In the genomic region with DNA sequence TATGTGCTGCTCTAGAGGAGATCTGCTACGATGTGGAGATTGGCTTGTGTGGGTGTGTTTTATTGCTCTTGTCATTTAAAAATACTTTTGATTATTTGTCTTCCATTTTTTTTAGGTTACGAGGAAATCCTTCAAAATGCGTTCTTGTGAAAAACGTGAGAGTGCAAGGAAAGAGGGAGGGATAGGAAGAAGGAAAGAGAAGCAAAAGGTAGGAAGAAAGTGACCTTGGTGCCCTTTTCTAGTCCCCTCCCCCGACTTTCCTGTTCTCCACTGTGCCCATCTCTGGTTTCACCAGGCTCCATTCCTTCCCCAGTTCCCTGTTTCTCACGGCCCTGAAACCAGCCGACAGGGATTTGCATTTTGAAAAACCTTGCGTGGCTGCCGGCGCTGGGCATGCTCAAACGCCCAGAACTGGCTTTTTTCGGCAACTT, we compare ENCODE assay signal across 8 cellular contexts. TPM values are rescaled to one million over a fixed set of nuclear protein-coding genes. Genes with fewer than 3 reads are reported as not detected.
A peak's percentile ranks its signal among the peaks of the same experiment; 100 is the strongest.
DNase-seq lines count a peak whose midpoint lies in the region; ATAC-seq, FAIRE-seq and TF ChIP-seq lines count a peak whose summit lies in the region.

No MANE protein-coding gene starts in this region.

- H3K4me2 ChIP-seq in osteoblast (ENCODE audit: insufficient read depth, low read length), result peak overlapping the region; percentile 85

- peak; percentile 40 for ATAC-seq in Panc1
- ATAC-seq in GM21723 (IDR thresholded peaks at IDR 0.05; ENCODE audit: unreplicated experiment), result no peak

- H3K27ac ChIP-seq in CD4-positive, alpha-beta memory T cell (ENCODE audit: low read depth, low read length), result no peak overlapping the region
- peak overlapping the region; percentile 49 for H3K27ac ChIP-seq in Panc1 (ENCODE audit: low read length)
- H3K27ac ChIP-seq in osteoblast (ENCODE audit: low read depth, low read length), result peak overlapping the region; percentile 44

- CTCF ChIA-PET in CD4-positive, alpha-beta memory T cell (lab: Charles Lee; ENCODE audit: partially characterized antibody), result no interaction called here
- CTCF ChIA-PET in Panc1 (lab: Charles Lee), result interaction anchor here (0.6 to 1.1 kb wide), 4 partner anchors 12 to 732 kb away, joined by 3 to 9 read pairs (median 4); no protein-coding TSS in a partner anchor

- intact Hi-C loops in CD4-positive, alpha-beta memory T cell (cut with micrococcal nuclease), result no loop called here
- intact Hi-C loops in Panc1 (cut with micrococcal nuclease; ENCODE audit: unreplicated experiment), result no loop called here

- POLR2A ChIA-PET in CD4-positive, alpha-beta memory T cell (lab: Charles Lee; ENCODE audit: partially characterized antibody), result no interaction called here
- POLR2A ChIA-PET in Panc1 (lab: Charles Lee), result no interaction called here

- DNase-seq in CD4-positive, alpha-beta memory T cell, result no peak
- DNase-seq in Panc1 (ENCODE audit: low read depth, low spot score), result no peak
- DNase-seq in fibroblast of pulmonary artery (ENCODE audit: low read depth), result no peak
- no peak for DNase-seq in osteoblast (ENCODE audit: insufficient read length, low spot score, missing footprints)
- no peak for DNase-seq in NCI-H2196 treated with DMSO at 0.1 percent for 48 hours (lab: John Stamatoyannopoulos, UW; ENCODE audit: unreplicated experiment)
- no peak for DNase-seq in GM12891 (ENCODE audit: insufficient read length, low spot score)
- DNase-seq in SIG-M5 treated with dmso at 0.1 percent for 504 hours (lab: John Stamatoyannopoulos, UW; ENCODE audit: unreplicated experiment), result no peak

- H3K4me3 Mint-ChIP-seq in CD4-positive, alpha-beta memory T cell, result peak overlapping the region in 5 of 8 donors; percentile 2 to 63 (median 62)

- peaks cover 0 to 16% (median 5%) of the 10 kb centered on the region in 4 donors for H3K4me1 Mint-ChIP-seq in CD4-positive, alpha-beta memory T cell

- peak overlapping the region in 2 of 7 donors; percentile 10 to 25 for H3K27ac Mint-ChIP-seq in CD4-positive, alpha-beta memory T cell

- peaks cover 16 to 27% of the 10 kb centered on the region in 2 donors for H3K27me3 Mint-ChIP-seq in CD4-positive, alpha-beta memory T cell

- H4K20me1 ChIP-seq in osteoblast (ENCODE audit: insufficient read depth, low read length), result peaks cover 13% of the 10 kb centered on the region

- no peaks in the 10 kb centered on the region for H3K36me3 Mint-ChIP-seq in CD4-positive, alpha-beta memory T cell

- no peaks in the 10 kb centered on the region for H3K36me3 ChIP-seq in CD4-positive, alpha-beta memory T cell (ENCODE audit: insufficient read depth, low read length)
- H3K36me3 ChIP-seq in Panc1 (ENCODE audit: control insufficient read depth, insufficient read depth, low read length) (peaks cover 2% of the 10 kb centered on the region; the same call in 1 of the 2 replicates), osteoblast (ENCODE audit: insufficient read depth, low read length) (no peaks in the 10 kb centered on the region)

- peaks cover 33% of the 10 kb centered on the region for H3K79me2 ChIP-seq in osteoblast (ENCODE audit: insufficient read depth, low read length)

- no peak for TF ChIP-seq POLR2A in GM12891 (IDR thresholded peaks at IDR 0.05; ENCODE audit: low read depth, low read length)

- H3K4me1 ChIP-seq in CD4-positive, alpha-beta memory T cell (ENCODE audit: insufficient read depth, low read length), result no peaks in the 10 kb centered on the region
- H3K4me1 ChIP-seq in Panc1 (ENCODE audit: control insufficient read depth, insufficient read depth, low read length), result peaks cover 19% of the 10 kb centered on the region
- H3K4me1 ChIP-seq in osteoblast (ENCODE audit: insufficient read depth, low read length), result peaks cover 14% of the 10 kb centered on the region

- peak overlapping the region; percentile 89 for H2AFZ ChIP-seq in osteoblast (ENCODE audit: low read length)

- H3K9me3 Mint-ChIP-seq in CD4-positive, alpha-beta memory T cell, result peaks cover 0 to 21% (median 9%) of the 10 kb centered on the region in 8 donors

- BruUV-seq in Panc1 (replicated peaks; lab: Mats Ljungman, UMichigan), result no TSS peak

- H3K27me3 ChIP-seq in CD4-positive, alpha-beta memory T cell (ENCODE audit: insufficient read depth, low read length), result no peaks in the 10 kb centered on the region
- H3K27me3 ChIP-seq in Panc1 (ENCODE audit: control insufficient read depth, insufficient read depth, low read length) (no peaks in the 10 kb centered on the region), osteoblast (ENCODE audit: insufficient read depth, low read length) (no peaks in the 10 kb centered on the region)

- H3K4me3 ChIP-seq in CD4-positive, alpha-beta memory T cell (ENCODE audit: low read length in 2 of 2), result no peak overlapping the region
- H3K4me3 ChIP-seq in Panc1 (ENCODE audit: low read depth in 2 of 2, low read length in 2 of 2), result peak overlapping the region; percentile 65 to 78
- H3K4me3 ChIP-seq in fibroblast of pulmonary artery (replicated peaks; ENCODE audit: low read depth, low read length), result peak overlapping the region; percentile 86
- peak overlapping the region; percentile 95 for H3K4me3 ChIP-seq in osteoblast (ENCODE audit: insufficient read depth, low read length)

- H3K9me3 ChIP-seq in CD4-positive, alpha-beta memory T cell (ENCODE audit: control insufficient read depth in 1 of 2, low read length in 2 of 2), result no peaks in the 10 kb centered on the region
- H3K9me3 ChIP-seq in Panc1 (ENCODE audit: control insufficient read depth, insufficient read depth, low read depth, low read length) (no peaks in the 10 kb centered on the region), osteoblast (ENCODE audit: low read depth, low read length) (no peaks in the 10 kb centered on the region)

- in situ Hi-C loops in Panc1 (cut with HindIII; ENCODE audit: low pct_unique_long_range_greater_than_20kb, low sequenced_read_pairs), result no loop called here

- TF ChIP-seq CTCF in Panc1 (IDR thresholded peaks at IDR 0.05), result no peak
- no peak for TF ChIP-seq CTCF in fibroblast of pulmonary artery (IDR thresholded peaks at IDR 0.05; ENCODE audit: low read length, missing control alignments)
- TF ChIP-seq CTCF in osteoblast (IDR thresholded peaks at IDR 0.05; ENCODE audit: extremely low read depth, low read depth, low read length), result no peak

- FAIRE-seq in GM12891 (lab: Jason Lieb, UNC), result no peak

TF ChIP-seq in GM12891, 5 proteins besides CTCF, POLR2A, EP300 and RAD21:
- no peak for TF ChIP-seq POU2F2 (IDR thresholded peaks at IDR 0.05; ENCODE audit: low read depth, low read length)
- no peak for TF ChIP-seq POLR2AphosphoS5 (IDR thresholded peaks at IDR 0.05; ENCODE audit: low read depth, low read length)
- TF ChIP-seq PAX5 (IDR thresholded peaks at IDR 0.05; ENCODE audit: insufficient read depth, low read length, severe bottlenecking), result no peak
- no peak for TF ChIP-seq TAF1 (IDR thresholded peaks at IDR 0.05; ENCODE audit: low read depth, low read length)
- no peak for TF ChIP-seq SPI1 (IDR thresholded peaks at IDR 0.05; ENCODE audit: low read depth, low read length)
TF ChIP-seq in GM12891: peak in this region for 0.

RNA-seq across cellular contexts. Expression of gene GNAI1, which starts 0.5 kb away (rescaled TPM):
- total RNA-seq in CD4-positive, alpha-beta memory T cell, result under 1 TPM; 0.49 to 0.78 TPM
- polyA plus RNA-seq in CD4-positive, alpha-beta memory T cell, result under 1 TPM in 1 of 2 donors, not detected in 1; 0.60 TPM
- total RNA-seq in Panc1 (2021; ENCODE audit: unreplicated experiment), result 19.2 TPM
- polyA plus RNA-seq in Panc1 (2012; ENCODE audit: insufficient read length), result 19.6 TPM
- total RNA-seq in osteoblast, result 36.2 and 42.1 TPM in 2 replicates
- not detected for polyA plus RNA-seq in GM12891 (2012; ENCODE audit: low read depth, missing spikeins)

Comparison
In these comparisons a context has a peak if more than half of its experiments do, and no peak if none do; other contexts are left out.
1. H3K4me3 ChIP-seq: peak in Panc1 (2 of 2), fibroblast of pulmonary artery (single experiment) and osteoblast (single experiment); none in CD4-positive, alpha-beta memory T cell (0 of 2).
2. RNA of gene GNAI1, which starts 0.5 kb away (total RNA-seq): 36.2 to 42.1 TPM in osteoblast and 19.2 TPM in Panc1 (single experiment); 0.49 to 0.78 TPM in CD4-positive, alpha-beta memory T cell; every median in the first group is over 10 times any median in the second.